ENCODE assay signal across 14 cellular contexts in genomic region chr12:124739953-124740561, GRCh38.
A peak's percentile ranks its signal among the peaks of the same experiment; 100 is the strongest.
DNase-seq lines count a peak whose midpoint lies in the region; ATAC-seq and TF ChIP-seq lines count a peak whose summit lies in the region.
"Had no signal": no experiment of that assay in that cellular context is flagged by ENCODE, and none has a peak within 500 bp of the region (broad histone marks: within the 10 kb centered on the region; RNA-seq: fewer than 3 reads in every experiment).

No MANE protein-coding gene starts in this region.

- TF ChIP-seq POLR2A in gastroesophageal sphincter (IDR thresholded peaks at IDR 0.05): no peak
- TF ChIP-seq POLR2A in spleen (IDR thresholded peaks at IDR 0.05): no peak

- no peak overlapping the region for H3K9ac ChIP-seq in endodermal cell (ENCODE audit: extremely low read depth, low read length, poor library complexity, severe bottlenecking)

- ATAC-seq in RWPE2 (ENCODE audit: low read depth): no peak
- no peak for ATAC-seq in gastroesophageal sphincter
- ATAC-seq in upper lobe of right lung: no peak

- no peaks in the 10 kb centered on the region for H3K36me3 Mint-ChIP-seq in endodermal cell (ENCODE audit: low read depth)

- POLR2A ChIA-PET in HEK293 (lab: Yijun Ruan, JAX): interaction anchor here (0.9 kb wide), 1 partner anchor 19 kb away, joined by 3 read pairs; no protein-coding TSS in a partner anchor

- no peaks in the 10 kb centered on the region for H3K27me3 ChIP-seq in RWPE2 (ENCODE audit: insufficient read depth, poor library complexity, severe bottlenecking)
- H3K27me3 ChIP-seq in gastroesophageal sphincter: no peaks in the 10 kb centered on the region
- H3K27me3 ChIP-seq in spleen (replicated peaks in 1 of 7): peaks cover 0 to 15% (median 0%) of the 10 kb centered on the region in 7 donors
- H3K27me3 ChIP-seq in upper lobe of right lung: no peaks in the 10 kb centered on the region
- no peaks in the 10 kb centered on the region for H3K27me3 ChIP-seq in endodermal cell (ENCODE audit: control insufficient read depth, insufficient read depth, low read length, poor library complexity, severe bottlenecking)
- H3K27me3 ChIP-seq: heart left ventricle had no signal

- no peaks in the 10 kb centered on the region for H3K27me3 Mint-ChIP-seq in endodermal cell (ENCODE audit: insufficient read depth)

- peaks cover 6% of the 10 kb centered on the region for H3K9me3 Mint-ChIP-seq in endodermal cell
- H3K9me3 Mint-ChIP-seq: activated CD4-positive, alpha-beta T cell treated with anti-CD3 and anti-CD28 coated beads, Interleukin-2, amount 10 ng/mL, durations not matched to agents 7 days and 5 days; activated T-cell treated with anti-CD3 and anti-CD28 coated beads, Interleukin-2, amount 50 U/mL, for 24 hours had no signal

- no peak for TF ChIP-seq CTCF in HEK293 (tag by site-specific recombination; IDR thresholded peaks at IDR 0.05)
- TF ChIP-seq CTCF in RWPE2 (IDR thresholded peaks at IDR 0.05; ENCODE audit: poor library complexity, severe bottlenecking): no peak
- TF ChIP-seq CTCF in gastroesophageal sphincter (IDR thresholded peaks at IDR 0.05): no peak
- TF ChIP-seq CTCF in spleen (IDR thresholded peaks at IDR 0.05 in 8 of 11, conservative IDR thresholded peaks at IDR 0.05 in 3 of 11): no peak
- TF ChIP-seq CTCF in upper lobe of right lung (IDR thresholded peaks at IDR 0.05): no peak
- TF ChIP-seq CTCF in endodermal cell (conservative IDR thresholded peaks at IDR 0.05): no peak

- H3K27ac Mint-ChIP-seq in endodermal cell: no peak overlapping the region
- H3K27ac Mint-ChIP-seq: activated CD4-positive, alpha-beta T cell treated with anti-CD3 and anti-CD28 coated beads, Interleukin-2, amount 10 ng/mL, durations not matched to agents 7 days and 5 days; activated T-cell treated with anti-CD3 and anti-CD28 coated beads, Interleukin-2, amount 50 U/mL, for 24 hours had no signal

- 71 to 92% methylated on average over 1 to 4 of the region's 5 CpGs for WGBS in gastroesophageal sphincter (ENCODE audit: low coverage in 1 of 2), 2 donors
- WGBS in spleen, 5 donors: 72 to 87% (median 83%) methylated on average over 5 of the region's 5 CpGs
- 94% methylated on average over 2 to 5 of the region's 5 CpGs for WGBS in endodermal cell (ENCODE audit: insufficient coverage in 1 of 2, insufficient read length in 1 of 2), 2 experiments

- no peaks in the 10 kb centered on the region for H3K4me1 ChIP-seq in HEK293 (ENCODE audit: control insufficient read depth, insufficient read depth, low read length)
- peaks cover 11% of the 10 kb centered on the region for H3K4me1 ChIP-seq in RWPE2 (ENCODE audit: insufficient read depth, poor library complexity, severe bottlenecking)
- peaks cover 0 to 59% (median 15%) of the 10 kb centered on the region in 3 donors for H3K4me1 ChIP-seq in gastroesophageal sphincter
- H3K4me1 ChIP-seq in spleen: peaks cover 0 to 93% (median 50%) of the 10 kb centered on the region in 6 donors
- peaks cover 13% of the 10 kb centered on the region for H3K4me1 ChIP-seq in upper lobe of right lung
- no peaks in the 10 kb centered on the region for H3K4me1 ChIP-seq in endodermal cell (ENCODE audit: control insufficient read depth, insufficient read depth, low read length)

- no peak overlapping the region for H3K4me3 Mint-ChIP-seq in endodermal cell
- H3K4me3 Mint-ChIP-seq: activated CD4-positive, alpha-beta T cell treated with anti-CD3 and anti-CD28 coated beads, Interleukin-2, amount 10 ng/mL, durations not matched to agents 7 days and 5 days; activated T-cell treated with anti-CD3 and anti-CD28 coated beads, Interleukin-2, amount 50 U/mL, for 24 hours had no signal

- TF ChIP-seq EP300 in gastroesophageal sphincter (IDR thresholded peaks at IDR 0.05): no peak

- CTCF ChIA-PET in HEK293 (lab: Yijun Ruan, JAX): interaction anchor here (0.6 to 2.9 kb wide), 5 partner anchors 25 to 392 kb away, joined by 3 to 17 read pairs (median 3); no protein-coding TSS in a partner anchor

- no peak overlapping the region for H3K4me3 ChIP-seq in HEK293 (ENCODE audit: low read depth, low read length)
- H3K4me3 ChIP-seq in RWPE2 (ENCODE audit: severe bottlenecking): no peak overlapping the region
- H3K4me3 ChIP-seq in gastroesophageal sphincter: no peak overlapping the region
- H3K4me3 ChIP-seq in spleen: no peak overlapping the region
- no peak overlapping the region for H3K4me3 ChIP-seq in upper lobe of right lung
- H3K4me3 ChIP-seq in endodermal cell (ENCODE audit: low read length): no peak overlapping the region
- H3K4me3 ChIP-seq: heart left ventricle had no signal

- H3K4me1 Mint-ChIP-seq in endodermal cell: peaks cover 1% of the 10 kb centered on the region

- H3K27ac ChIP-seq in HEK293 (ENCODE audit: extremely low read depth, low read depth, low read length) (no peak overlapping the region), RWPE2 (ENCODE audit: poor library complexity, severe bottlenecking) (peak overlapping the region; percentile 32), gastroesophageal sphincter (peak overlapping the region; percentile 57 to 94 (median 92)), spleen (peak overlapping the region in 7 of 8 donors; percentile 37 to 73 (median 58)), upper lobe of right lung (no peak overlapping the region), endodermal cell (ENCODE audit: low read depth, low read length) (no peak overlapping the region)

- H3K36me3 ChIP-seq in HEK293 (ENCODE audit: control insufficient read depth in 2 of 2, insufficient read depth in 1 of 2, low read length in 2 of 2): no peaks in the 10 kb centered on the region
- H3K36me3 ChIP-seq in RWPE2 (ENCODE audit: low read depth): no peaks in the 10 kb centered on the region
- H3K36me3 ChIP-seq in gastroesophageal sphincter: no peaks in the 10 kb centered on the region
- no peaks in the 10 kb centered on the region for H3K36me3 ChIP-seq in spleen
- H3K36me3 ChIP-seq in upper lobe of right lung: no peaks in the 10 kb centered on the region
- no peaks in the 10 kb centered on the region for H3K36me3 ChIP-seq in endodermal cell (ENCODE audit: control insufficient read depth, insufficient read depth, low read length)
- H3K36me3 ChIP-seq: heart left ventricle had no signal

- intact Hi-C loops in spleen (cut with DNase I; ENCODE audit: low total_unique reads): no loop called here
- intact Hi-C loops in upper lobe of right lung (cut with DNase I): no loop called here

- H3K9me3 ChIP-seq in HEK293 (ENCODE audit: control insufficient read depth, insufficient read depth, low read depth, low read length) (no peaks in the 10 kb centered on the region), RWPE2 (ENCODE audit: severe bottlenecking) (no peaks in the 10 kb centered on the region), gastroesophageal sphincter (no peaks in the 10 kb centered on the region), spleen (peaks cover 0 to 3% (median 0%) of the 10 kb centered on the region in 8 donors), upper lobe of right lung (no peaks in the 10 kb centered on the region), endodermal cell (ENCODE audit: control insufficient read depth, low read length) (peaks cover 5% of the 10 kb centered on the region)

- DNase-seq in RWPE2 (ENCODE audit: low spot score) (no peak), spleen (no peak), upper lobe of right lung (no peak), midbrain (lab: John Stamatoyannopoulos, UW) (no peak), NCI-H1105 (lab: John Stamatoyannopoulos, UW) (no peak), endodermal cell (no peak)
- DNase-seq: activated CD4-positive, alpha-beta T cell treated with anti-CD3 and anti-CD28 coated beads, Interleukin-2, amount 10 ng/mL, durations not matched to agents 7 days and 5 days; NCI-H748 treated with DMSO at 0.1 percent for 48 hours; Right ventricle myocardium superior; T-helper 9 cell had no signal

TF ChIP-seq in HEK293, 187 proteins besides CTCF, POLR2A, EP300 and RAD21 (continues in another document):
- TF ChIP-seq ELK4 (IDR thresholded peaks at IDR 0.05; ENCODE audit: borderline replicate concordance, low read depth, low read length): no peak
- TF ChIP-seq ZNF558 (tag by site-specific recombination; IDR thresholded peaks at IDR 0.05): no peak
- TF ChIP-seq PRDM10 (tag by site-specific recombination; IDR thresholded peaks at IDR 0.05): 0 out of 2 replicates have a peak, but pooled peaks have one; percentile 23
- no peak for TF ChIP-seq GFI1B (tag by site-specific recombination; IDR thresholded peaks at IDR 0.05)
- 0 out of 2 replicates have a peak, but pooled peaks have one; percentile 17 for TF ChIP-seq ZNF600 (tag by site-specific recombination; IDR thresholded peaks at IDR 0.05)

Comparison
In these comparisons a context has a peak if more than half of its experiments do, and no peak if none do; other contexts are left out.
1. H3K27ac ChIP-seq: peak in RWPE2 (single experiment), gastroesophageal sphincter (4 of 4) and spleen (7 of 8); none in HEK293 (single experiment), upper lobe of right lung (single experiment) and endodermal cell (single experiment).